ENCODE assay signal across 1 cellular context in genomic region chr10:107031981-107032699, GRCh38.
TF ChIP-seq lines count a peak whose summit lies in the region.

No MANE protein-coding gene starts in this region.

TF ChIP-seq in K562, 482 proteins besides CTCF, POLR2A, EP300 and RAD21 (continued from another document and continues in another):
- no peak for TF ChIP-seq ARID4B (CRISPR knock-in tag; IDR thresholded peaks at IDR 0.05)
- TF ChIP-seq SRF (CRISPR knock-in tag; IDR thresholded peaks at IDR 0.05), result peak in 1 of 2 experiments; percentile 27; a peak in 1 of 4 replicates
- TF ChIP-seq MITF (IDR thresholded peaks at IDR 0.05), result no peak
- TF ChIP-seq HOXB6 (CRISPR knock-in tag; IDR thresholded peaks at IDR 0.05; ENCODE audit: borderline replicate concordance), result no peak
- TF ChIP-seq REST (CRISPR knock-in tag; IDR thresholded peaks at IDR 0.05; ENCODE audit: low read depth), result no peak
- TF ChIP-seq PRMT5 (CRISPR knock-in tag; IDR thresholded peaks at IDR 0.05), result no peak
- no peak for TF ChIP-seq CREB3L1 (IDR thresholded peaks at IDR 0.05; ENCODE audit: borderline replicate concordance, low read depth)
- TF ChIP-seq MEIS2 (IDR thresholded peaks at IDR 0.05; ENCODE audit: partially characterized antibody), result peak; percentile 44
- no peak for TF ChIP-seq STAT6 (CRISPR knock-in tag; IDR thresholded peaks at IDR 0.05)
- TF ChIP-seq THAP12 (CRISPR knock-in tag; IDR thresholded peaks at IDR 0.05), result no peak
- no peak for TF ChIP-seq CBX5 (IDR thresholded peaks at IDR 0.05; ENCODE audit: borderline replicate concordance, low read depth)
- peak in 1 of 2 experiments; percentile 41; a peak in 1 of 4 replicates for TF ChIP-seq HDAC1 (IDR thresholded peaks at IDR 0.05)
- TF ChIP-seq HDAC8 (tag; IDR thresholded peaks at IDR 0.05), result no peak
- TF ChIP-seq DLX4 (CRISPR knock-in tag; IDR thresholded peaks at IDR 0.05), result no peak
- TF ChIP-seq NCOR1 (IDR thresholded peaks at IDR 0.05), result peak; percentile 62
- no peak for TF ChIP-seq VEZF1 (CRISPR knock-in tag; IDR thresholded peaks at IDR 0.05)
- TF ChIP-seq SP2 (IDR thresholded peaks at IDR 0.05; ENCODE audit: extremely low read depth, low read depth, low read length, poor library complexity, severe bottlenecking), result no peak
- no peak for TF ChIP-seq ADNP (tag; IDR thresholded peaks at IDR 0.05)
- TF ChIP-seq ARHGAP35 (IDR thresholded peaks at IDR 0.05; ENCODE audit: partially characterized antibody), result no peak
- no peak for TF ChIP-seq MTA3 (IDR thresholded peaks at IDR 0.05; ENCODE audit: borderline replicate concordance)
- TF ChIP-seq EWSR1 (IDR thresholded peaks at IDR 0.05; ENCODE audit: borderline replicate concordance, low read depth, partially characterized antibody), result no peak
- no peak for TF ChIP-seq ZNF263 (CRISPR knock-in tag; IDR thresholded peaks at IDR 0.05; ENCODE audit: borderline replicate concordance)
- TF ChIP-seq STAT5B (CRISPR knock-in tag; IDR thresholded peaks at IDR 0.05), result no peak
- TF ChIP-seq ZNF780A (CRISPR knock-in tag; IDR thresholded peaks at IDR 0.05), result no peak
- TF ChIP-seq BRCA1 (IDR thresholded peaks at IDR 0.05), result no peak
- TF ChIP-seq BRCA1 (CRISPR knock-in tag; IDR thresholded peaks at IDR 0.05), result no peak
- no peak for TF ChIP-seq NFATC3 (IDR thresholded peaks at IDR 0.05)
- no peak for TF ChIP-seq BRF1 (IDR thresholded peaks at IDR 0.05; ENCODE audit: borderline replicate concordance, extremely low read depth, insufficient read length)
- TF ChIP-seq EHMT2 (IDR thresholded peaks at IDR 0.05), result no peak
- TF ChIP-seq BCLAF1 (IDR thresholded peaks at IDR 0.05; ENCODE audit: borderline replicate concordance in 1 of 2, control insufficient read depth in 1 of 2, low read depth in 2 of 2, low read length in 1 of 2), result no peak
- TF ChIP-seq CBX3 (IDR thresholded peaks at IDR 0.05; ENCODE audit: borderline replicate concordance in 1 of 2, low read length in 2 of 2), result no peak; a peak in 1 of 3 replicates
- no peak for TF ChIP-seq ARID3B (CRISPR knock-in tag; IDR thresholded peaks at IDR 0.05; ENCODE audit: borderline replicate concordance)
- peak; percentile 67 for TF ChIP-seq HDAC3 (IDR thresholded peaks at IDR 0.05; ENCODE audit: borderline replicate concordance, partially characterized antibody)
- no peak for TF ChIP-seq ZNF232 (CRISPR knock-in tag; IDR thresholded peaks at IDR 0.05)
- TF ChIP-seq ZNF778 (CRISPR knock-in tag; IDR thresholded peaks at IDR 0.05), result no peak
- no peak for TF ChIP-seq GTF2A2 (tag; IDR thresholded peaks at IDR 0.05)
- no peak for TF ChIP-seq YBX1 (IDR thresholded peaks at IDR 0.05)
